In genomic region chr11:35237860-35238715, GRCh38 we compare ENCODE assay signal across 1 cellular context.
TF ChIP-seq lines count a peak whose summit lies in the region.

No MANE protein-coding gene starts in this region.

TF ChIP-seq in IMR-90, 13 proteins besides CTCF, POLR2A, EP300 and RAD21 (continued from another document):
- no peak for TF ChIP-seq NFE2L2 (IDR thresholded peaks at IDR 0.05; ENCODE audit: low read depth, low read length)
